ENCODE assay signal across 23 cellular contexts in the genomic region with DNA sequence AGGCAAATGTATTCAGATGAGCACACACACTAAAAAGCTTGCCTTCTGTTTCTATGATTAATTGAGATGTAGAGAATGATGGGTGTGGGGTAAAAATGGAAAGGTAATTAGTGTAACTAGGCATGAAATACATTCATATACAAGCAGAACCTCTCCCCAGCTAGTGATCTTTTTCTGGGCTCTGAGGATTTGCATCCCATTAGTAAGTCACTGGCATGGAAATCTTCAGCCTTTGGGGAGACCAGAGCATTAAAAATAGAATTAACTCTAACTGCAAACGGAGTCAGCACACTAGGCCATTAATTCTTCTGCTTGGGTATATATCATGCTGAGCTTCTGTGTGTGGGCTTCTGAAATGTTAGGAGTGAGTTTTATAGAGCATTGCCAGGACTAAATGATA.
DNase-seq lines count a peak whose midpoint lies in the region; ATAC-seq, FAIRE-seq and TF ChIP-seq lines count a peak whose summit lies in the region.
"Had no signal": no experiment of that assay in that cellular context is flagged by ENCODE, and none has a peak within 500 bp of the region (broad histone marks: within the 10 kb centered on the region; RNA-seq: fewer than 3 reads in every experiment).

No MANE protein-coding gene starts in this region.

- no peaks in the 10 kb centered on the region for H4K20me1 ChIP-seq in endothelial cell of umbilical vein (replicated peaks; ENCODE audit: control insufficient read depth, extremely low read depth, insufficient read depth, low read length)

- POLR2A ChIA-PET in endothelial cell of umbilical vein (lab: Charles Lee), result no interaction called here

- dilution Hi-C loops in endothelial cell of umbilical vein (cut with MboI; ENCODE audit: extremely low pct_ligation_motif_present, low sequenced_read_pairs), result no loop called here

- H3K9me3 ChIP-seq in endothelial cell of umbilical vein (replicated peaks; ENCODE audit: control insufficient read depth, insufficient read depth, low read length), result no peaks in the 10 kb centered on the region

- TF ChIP-seq CTCF in endothelial cell of umbilical vein (IDR thresholded peaks at IDR 0.05; ENCODE audit: extremely low read depth in 1 of 2, insufficient read depth in 1 of 2, low read depth in 1 of 2, low read length in 2 of 2) (no peak), nephron progenitor cell (IDR thresholded peaks at IDR 0.05) (no peak), CD14-positive monocyte (IDR thresholded peaks at IDR 0.05) (no peak)

- H3K27ac Mint-ChIP-seq in nephron progenitor cell (peak overlapping the region; percentile 25), CD14-positive monocyte (peak overlapping the region in 1 of 7 donors; percentile 18)
- H3K27ac Mint-ChIP-seq: B cell; CD8-positive, alpha-beta memory T cell had no signal

- CTCF ChIA-PET in endothelial cell of umbilical vein (lab: Charles Lee), result interaction anchor here (1.1 kb wide), 1 partner anchor 14 kb away, joined by 3 read pairs; no protein-coding TSS in a partner anchor

- intact Hi-C loops in endothelial cell of umbilical vein (cut with micrococcal nuclease), result no loop called here
- intact Hi-C loops in Right ventricle myocardium superior (cut with DNase I), result no loop called here
- intact Hi-C loops in CD14-positive monocyte (cut with micrococcal nuclease), result no loop called here

- ATAC-seq in Right ventricle myocardium superior (ENCODE audit: poor library complexity) (no peak), HG02885 (IDR thresholded peaks at IDR 0.05; ENCODE audit: poor library complexity, unreplicated experiment) (no peak)
- ATAC-seq: HepG2 had no signal

- DNase-seq in NCI-H526 treated with DMSO at 0.1 percent for 48 hours (lab: John Stamatoyannopoulos, UW) (peak; percentile 92), endothelial cell of umbilical vein (ENCODE audit: low read depth, low spot score) (no peak), nephron progenitor cell (no peak), Right ventricle myocardium superior (no peak), CD14-positive monocyte (ENCODE audit: low spot score) (no peak)
- DNase-seq in activated CD4-positive, CD25-positive, alpha-beta regulatory T cell treated with anti-CD3 and anti-CD28 coated beads, Interleukin-2, amount 50 U/mL, for 72 hours, result no peak
- DNase-seq: CD8-positive, alpha-beta memory T cell; DMS153; DND-41; HCEC 1CT; Kasumi-1; NCI-H1105; NCI-H1436 treated with DMSO at 0.1 percent for 48 hours; NCI-H187 treated with DMSO at 0.1 percent for 48 hours; NCI-H524; PC-9; SHP77 had no signal

- no TSS peak for BruUV-seq in endothelial cell of umbilical vein (replicated peaks; lab: Mats Ljungman, UMichigan)

- no peak for TF ChIP-seq POLR2A in endothelial cell of umbilical vein (IDR thresholded peaks at IDR 0.05; ENCODE audit: low read depth, low read length)

- no peaks in the 10 kb centered on the region for H3K79me2 ChIP-seq in endothelial cell of umbilical vein (ENCODE audit: control insufficient read depth, insufficient read depth, low read length)

- H3K27ac ChIP-seq in endothelial cell of umbilical vein (ENCODE audit: insufficient read depth, low read depth, low read length), result no peak overlapping the region
- H3K27ac ChIP-seq: C4-2B, PC-9 had no signal

- no peaks in the 10 kb centered on the region for H3K9me1 ChIP-seq in endothelial cell of umbilical vein (replicated peaks; ENCODE audit: control insufficient read depth, extremely low read depth, insufficient read depth, low read length)

- no peaks in the 10 kb centered on the region for H3K27me3 ChIP-seq in endothelial cell of umbilical vein (ENCODE audit: control insufficient read depth in 2 of 2, insufficient read depth in 2 of 2, low read length in 2 of 2)

- peaks cover 47% of the 10 kb centered on the region for H3K4me1 Mint-ChIP-seq in nephron progenitor cell
- H3K4me1 Mint-ChIP-seq in CD14-positive monocyte, result no peaks in the 10 kb centered on the region
- H3K4me1 Mint-ChIP-seq: B cell had no signal

- H3K27me3 Mint-ChIP-seq in nephron progenitor cell (ENCODE audit: low read depth, poor library complexity) (peaks cover 3% of the 10 kb centered on the region), CD14-positive monocyte (ENCODE audit: low read depth in 3 of 3) (no peaks in the 10 kb centered on the region)
- H3K27me3 Mint-ChIP-seq: B cell; CD8-positive, alpha-beta memory T cell had no signal

- H3K36me3 Mint-ChIP-seq in nephron progenitor cell (ENCODE audit: low read depth), result no peaks in the 10 kb centered on the region
- H3K36me3 Mint-ChIP-seq in CD14-positive monocyte, result peaks cover 60 to 74% of the 10 kb centered on the region in 2 donors
- H3K36me3 Mint-ChIP-seq: CD8-positive, alpha-beta memory T cell had no signal

- H3K4me3 ChIP-seq in endothelial cell of umbilical vein (replicated peaks in 1 of 3; ENCODE audit: insufficient read depth in 1 of 3, low read depth in 1 of 3, low read length in 3 of 3), result no peak overlapping the region
- H3K4me3 ChIP-seq: PC-9 had no signal

- no peak overlapping the region for H3K9ac ChIP-seq in endothelial cell of umbilical vein (replicated peaks; ENCODE audit: extremely low read depth, insufficient read depth, low read length)

- no peak overlapping the region for H3K4me2 ChIP-seq in endothelial cell of umbilical vein (ENCODE audit: insufficient read depth, low read length)
- H3K4me2 ChIP-seq: PC-9 had no signal

- H3K4me3 Mint-ChIP-seq in nephron progenitor cell, result no peak overlapping the region
- no peak overlapping the region for H3K4me3 Mint-ChIP-seq in CD14-positive monocyte
- H3K4me3 Mint-ChIP-seq: B cell; CD8-positive, alpha-beta memory T cell had no signal

- no peaks in the 10 kb centered on the region for H3K4me1 ChIP-seq in endothelial cell of umbilical vein (ENCODE audit: control insufficient read depth, extremely low read depth, insufficient read depth, low read length)

- H3K9me3 Mint-ChIP-seq in nephron progenitor cell (no peaks in the 10 kb centered on the region), CD14-positive monocyte (no peaks in the 10 kb centered on the region)
- H3K9me3 Mint-ChIP-seq: CD8-positive, alpha-beta memory T cell had no signal

- H3K36me3 ChIP-seq in endothelial cell of umbilical vein (ENCODE audit: control insufficient read depth in 2 of 2, extremely low read depth in 1 of 2, insufficient read depth in 2 of 2, low read length in 2 of 2), result no peaks in the 10 kb centered on the region

- no peak overlapping the region for H2AFZ ChIP-seq in endothelial cell of umbilical vein (ENCODE audit: low read depth, low read length)
- H2AFZ ChIP-seq: PC-9 had no signal

- FAIRE-seq in endothelial cell of umbilical vein (lab: Jason Lieb, UNC), result peak; percentile 4
- FAIRE-seq: GM19239, H1, HepG2 had no signal

TF ChIP-seq in endothelial cell of umbilical vein, 7 proteins besides CTCF, POLR2A, EP300 and RAD21:
- TF ChIP-seq FOS (IDR thresholded peaks at IDR 0.05; ENCODE audit: borderline replicate concordance, insufficient read depth, low read length), result no peak
- TF ChIP-seq JUN (IDR thresholded peaks at IDR 0.05; ENCODE audit: borderline replicate concordance, insufficient read depth, insufficient read length, low read depth), result no peak
- TF ChIP-seq EZH2 (IDR thresholded peaks at IDR 0.05; ENCODE audit: borderline replicate concordance, low read depth, low read length, severe bottlenecking), result no peak
- no peak for TF ChIP-seq POLR2AphosphoS5 (IDR thresholded peaks at IDR 0.05; ENCODE audit: insufficient read depth, low read depth, low read length)
- TF ChIP-seq, protein P1, sequence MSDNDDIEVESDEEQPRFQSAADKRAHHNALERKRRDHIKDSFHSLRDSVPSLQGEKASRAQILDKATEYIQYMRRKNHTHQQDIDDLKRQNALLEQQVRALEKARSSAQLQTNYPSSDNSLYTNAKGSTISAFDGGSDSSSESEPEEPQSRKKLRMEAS (IDR thresholded peaks at IDR 0.05; ENCODE audit: insufficient read depth, insufficient read length), result no peak
- TF ChIP-seq MYC (IDR thresholded peaks at IDR 0.05; ENCODE audit: low read depth, low read length), result no peak
- no peak for TF ChIP-seq GATA2 (IDR thresholded peaks at IDR 0.05; ENCODE audit: insufficient read depth, insufficient read length, low read depth, low read length)
